1 cellular context compared by ENCODE assay signal in the genomic region with DNA sequence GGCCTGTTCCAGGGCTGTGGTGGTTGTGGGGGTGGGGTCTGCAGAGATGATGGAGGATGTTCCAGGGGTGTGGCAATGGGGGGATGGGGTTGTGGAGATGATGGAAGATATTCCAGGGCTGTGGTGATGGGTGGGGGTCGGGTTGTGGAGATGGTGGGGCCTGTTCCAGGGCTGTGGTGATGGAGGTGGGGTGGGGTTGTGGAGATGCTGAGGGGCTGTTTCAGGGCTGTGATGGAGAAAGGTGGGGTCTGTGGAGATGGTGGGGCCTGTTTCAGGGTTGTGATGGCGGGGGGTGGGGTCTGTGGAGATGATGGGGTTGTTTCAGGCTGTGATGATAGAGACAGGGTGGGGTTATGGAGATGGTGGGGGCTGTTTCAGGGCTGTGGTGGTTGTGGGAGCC.
TF ChIP-seq lines count a peak whose summit lies in the region.

No MANE protein-coding gene starts in this region.

TF ChIP-seq in neural cell, 6 proteins besides CTCF, POLR2A, EP300 and RAD21 (continued from another document):
- TF ChIP-seq, protein P1, sequence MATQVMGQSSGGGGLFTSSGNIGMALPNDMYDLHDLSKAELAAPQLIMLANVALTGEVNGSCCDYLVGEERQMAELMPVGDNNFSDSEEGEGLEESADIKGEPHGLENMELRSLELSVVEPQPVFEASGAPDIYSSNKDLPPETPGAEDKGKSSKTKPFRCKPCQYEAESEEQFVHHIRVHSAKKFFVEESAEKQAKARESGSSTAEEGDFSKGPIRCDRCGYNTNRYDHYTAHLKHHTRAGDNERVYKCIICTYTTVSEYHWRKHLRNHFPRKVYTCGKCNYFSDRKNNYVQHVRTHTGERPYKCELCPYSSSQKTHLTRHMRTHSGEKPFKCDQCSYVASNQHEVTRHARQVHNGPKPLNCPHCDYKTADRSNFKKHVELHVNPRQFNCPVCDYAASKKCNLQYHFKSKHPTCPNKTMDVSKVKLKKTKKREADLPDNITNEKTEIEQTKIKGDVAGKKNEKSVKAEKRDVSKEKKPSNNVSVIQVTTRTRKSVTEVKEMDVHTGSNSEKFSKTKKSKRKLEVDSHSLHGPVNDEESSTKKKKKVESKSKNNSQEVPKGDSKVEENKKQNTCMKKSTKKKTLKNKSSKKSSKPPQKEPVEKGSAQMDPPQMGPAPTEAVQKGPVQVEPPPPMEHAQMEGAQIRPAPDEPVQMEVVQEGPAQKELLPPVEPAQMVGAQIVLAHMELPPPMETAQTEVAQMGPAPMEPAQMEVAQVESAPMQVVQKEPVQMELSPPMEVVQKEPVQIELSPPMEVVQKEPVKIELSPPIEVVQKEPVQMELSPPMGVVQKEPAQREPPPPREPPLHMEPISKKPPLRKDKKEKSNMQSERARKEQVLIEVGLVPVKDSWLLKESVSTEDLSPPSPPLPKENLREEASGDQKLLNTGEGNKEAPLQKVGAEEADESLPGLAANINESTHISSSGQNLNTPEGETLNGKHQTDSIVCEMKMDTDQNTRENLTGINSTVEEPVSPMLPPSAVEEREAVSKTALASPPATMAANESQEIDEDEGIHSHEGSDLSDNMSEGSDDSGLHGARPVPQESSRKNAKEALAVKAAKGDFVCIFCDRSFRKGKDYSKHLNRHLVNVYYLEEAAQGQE (IDR thresholded peaks at IDR 0.05; ENCODE audit: borderline replicate concordance), result no peak
- no peak for TF ChIP-seq EZH2 (IDR thresholded peaks at IDR 0.05; ENCODE audit: borderline replicate concordance, insufficient read depth, low read length, poor library complexity, severe bottlenecking)
- no peak for TF ChIP-seq POLR2AphosphoS5 (IDR thresholded peaks at IDR 0.05)
- no peak for TF ChIP-seq SMC3 (conservative IDR thresholded peaks at IDR 0.05; ENCODE audit: poor library complexity)
- TF ChIP-seq TAF1 (IDR thresholded peaks at IDR 0.05; ENCODE audit: low read depth), result no peak
